In genomic region chr19:58406818-58407657, GRCh38 we compare ENCODE assay signal across 1 cellular context.
TF ChIP-seq lines count a peak whose summit lies in the region.

No MANE protein-coding gene starts in this region.

TF ChIP-seq in HEK293, 187 proteins besides CTCF, POLR2A, EP300 and RAD21 (continued from another document):
- TF ChIP-seq PRDM10 (tag by site-specific recombination; IDR thresholded peaks at IDR 0.05) (peak; percentile 73), ZNF416 (tag by site-specific recombination; IDR thresholded peaks at IDR 0.05) (no peak), ZNF544 (tag by site-specific recombination; IDR thresholded peaks at IDR 0.05) (no peak), ZNF580 (tag by site-specific recombination; IDR thresholded peaks at IDR 0.05) (no peak), ZNF76 (tag by site-specific recombination; IDR thresholded peaks at IDR 0.05; ENCODE audit: borderline replicate concordance, low read depth) (no peak), ZIC2 (tag by site-specific recombination; IDR thresholded peaks at IDR 0.05) (no peak), ZNF701 (tag by site-specific recombination; IDR thresholded peaks at IDR 0.05) (no peak), ZNF202 (tag by site-specific recombination; IDR thresholded peaks at IDR 0.05; ENCODE audit: borderline replicate concordance) (no peak), ZNF843 (tag by site-specific recombination; IDR thresholded peaks at IDR 0.05) (no peak), ZNF239 (tag by site-specific recombination; IDR thresholded peaks at IDR 0.05) (no peak)
- TF ChIP-seq, protein P1, sequence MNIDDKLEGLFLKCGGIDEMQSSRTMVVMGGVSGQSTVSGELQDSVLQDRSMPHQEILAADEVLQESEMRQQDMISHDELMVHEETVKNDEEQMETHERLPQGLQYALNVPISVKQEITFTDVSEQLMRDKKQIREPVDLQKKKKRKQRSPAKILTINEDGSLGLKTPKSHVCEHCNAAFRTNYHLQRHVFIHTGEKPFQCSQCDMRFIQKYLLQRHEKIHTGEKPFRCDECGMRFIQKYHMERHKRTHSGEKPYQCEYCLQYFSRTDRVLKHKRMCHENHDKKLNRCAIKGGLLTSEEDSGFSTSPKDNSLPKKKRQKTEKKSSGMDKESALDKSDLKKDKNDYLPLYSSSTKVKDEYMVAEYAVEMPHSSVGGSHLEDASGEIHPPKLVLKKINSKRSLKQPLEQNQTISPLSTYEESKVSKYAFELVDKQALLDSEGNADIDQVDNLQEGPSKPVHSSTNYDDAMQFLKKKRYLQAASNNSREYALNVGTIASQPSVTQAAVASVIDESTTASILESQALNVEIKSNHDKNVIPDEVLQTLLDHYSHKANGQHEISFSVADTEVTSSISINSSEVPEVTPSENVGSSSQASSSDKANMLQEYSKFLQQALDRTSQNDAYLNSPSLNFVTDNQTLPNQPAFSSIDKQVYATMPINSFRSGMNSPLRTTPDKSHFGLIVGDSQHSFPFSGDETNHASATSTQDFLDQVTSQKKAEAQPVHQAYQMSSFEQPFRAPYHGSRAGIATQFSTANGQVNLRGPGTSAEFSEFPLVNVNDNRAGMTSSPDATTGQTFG (tag by site-specific recombination; IDR thresholded peaks at IDR 0.05; ENCODE audit: borderline replicate concordance), result no peak
- TF ChIP-seq, protein P2, sequence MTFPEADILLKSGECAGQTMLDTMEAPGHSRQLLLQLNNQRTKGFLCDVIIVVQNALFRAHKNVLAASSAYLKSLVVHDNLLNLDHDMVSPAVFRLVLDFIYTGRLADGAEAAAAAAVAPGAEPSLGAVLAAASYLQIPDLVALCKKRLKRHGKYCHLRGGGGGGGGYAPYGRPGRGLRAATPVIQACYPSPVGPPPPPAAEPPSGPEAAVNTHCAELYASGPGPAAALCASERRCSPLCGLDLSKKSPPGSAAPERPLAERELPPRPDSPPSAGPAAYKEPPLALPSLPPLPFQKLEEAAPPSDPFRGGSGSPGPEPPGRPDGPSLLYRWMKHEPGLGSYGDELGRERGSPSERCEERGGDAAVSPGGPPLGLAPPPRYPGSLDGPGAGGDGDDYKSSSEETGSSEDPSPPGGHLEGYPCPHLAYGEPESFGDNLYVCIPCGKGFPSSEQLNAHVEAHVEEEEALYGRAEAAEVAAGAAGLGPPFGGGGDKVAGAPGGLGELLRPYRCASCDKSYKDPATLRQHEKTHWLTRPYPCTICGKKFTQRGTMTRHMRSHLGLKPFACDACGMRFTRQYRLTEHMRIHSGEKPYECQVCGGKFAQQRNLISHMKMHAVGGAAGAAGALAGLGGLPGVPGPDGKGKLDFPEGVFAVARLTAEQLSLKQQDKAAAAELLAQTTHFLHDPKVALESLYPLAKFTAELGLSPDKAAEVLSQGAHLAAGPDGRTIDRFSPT (tag by site-specific recombination; IDR thresholded peaks at IDR 0.05), result 0 out of 2 replicates have a peak, but pooled peaks have one; percentile 21
- TF ChIP-seq, protein P3, sequence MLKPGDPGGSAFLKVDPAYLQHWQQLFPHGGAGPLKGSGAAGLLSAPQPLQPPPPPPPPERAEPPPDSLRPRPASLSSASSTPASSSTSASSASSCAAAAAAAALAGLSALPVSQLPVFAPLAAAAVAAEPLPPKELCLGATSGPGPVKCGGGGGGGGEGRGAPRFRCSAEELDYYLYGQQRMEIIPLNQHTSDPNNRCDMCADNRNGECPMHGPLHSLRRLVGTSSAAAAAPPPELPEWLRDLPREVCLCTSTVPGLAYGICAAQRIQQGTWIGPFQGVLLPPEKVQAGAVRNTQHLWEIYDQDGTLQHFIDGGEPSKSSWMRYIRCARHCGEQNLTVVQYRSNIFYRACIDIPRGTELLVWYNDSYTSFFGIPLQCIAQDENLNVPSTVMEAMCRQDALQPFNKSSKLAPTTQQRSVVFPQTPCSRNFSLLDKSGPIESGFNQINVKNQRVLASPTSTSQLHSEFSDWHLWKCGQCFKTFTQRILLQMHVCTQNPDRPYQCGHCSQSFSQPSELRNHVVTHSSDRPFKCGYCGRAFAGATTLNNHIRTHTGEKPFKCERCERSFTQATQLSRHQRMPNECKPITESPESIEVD (tag by site-specific recombination; IDR thresholded peaks at IDR 0.05), result no peak
